In genomic region chr6:40882321-40882720, GRCh38 we compare ENCODE assay signal across 15 cellular contexts.
DNase-seq lines count a peak whose midpoint lies in the region; ATAC-seq, FAIRE-seq and TF ChIP-seq lines count a peak whose summit lies in the region.
"Had no signal": no experiment of that assay in that cellular context is flagged by ENCODE, and none has a peak within 500 bp of the region (broad histone marks: within the 10 kb centered on the region; RNA-seq: fewer than 3 reads in every experiment).

No MANE protein-coding gene starts in this region.

- no peak for TF ChIP-seq EP300 in HepG2 (IDR thresholded peaks at IDR 0.05; ENCODE audit: low read depth in 2 of 2, low read length in 2 of 2)
- no peak for TF ChIP-seq EP300 in HepG2 (CRISPR knock-in tag; IDR thresholded peaks at IDR 0.05; ENCODE audit: borderline replicate concordance)

- H3K36me3 ChIP-seq in HepG2 (replicated peaks in 1 of 2; ENCODE audit: control insufficient read depth in 1 of 2, insufficient read depth in 2 of 2, low read length in 2 of 2), result no peaks in the 10 kb centered on the region
- H3K36me3 ChIP-seq: BLaER1 treated with 17β-estradiol and CSF1 and Interleukin-3, amounts not matched to agents 10 nM and 100 nM; left lung; tibial artery had no signal

- DNase-seq in HEK293T (ENCODE audit: extremely low spot score) (peak; percentile 18), NCI-H128 (lab: John Stamatoyannopoulos, UW; ENCODE audit: unreplicated experiment) (peak; percentile 27), NCI-H510A treated with DMSO at 0.1 percent for 48 hours (lab: John Stamatoyannopoulos, UW) (peak; percentile 91), HepG2 (ENCODE audit: low spot score) (no peak)
- DNase-seq in stimulated activated naive CD8-positive, alpha-beta T cell treated with anti-CD3 and anti-CD28 coated beads, Interleukin-15, amount 100 ng/mL, for 72 hours, result no peak
- no peak for DNase-seq in activated T-cell treated with anti-CD3 and anti-CD28 coated beads, Interleukin-2, amount 50 U/mL, for 1 hour
- DNase-seq: activated CD8-positive, alpha-beta memory T cell treated with anti-CD3 and anti-CD28 coated beads, Interleukin-2, amount 50 U/mL, for 48 hours; anterior cingulate cortex; left lung; T1000; tibial artery had no signal

- no peak overlapping the region for H2AFZ ChIP-seq in HepG2 (ENCODE audit: low read length)
- H2AFZ ChIP-seq: parathyroid adenoma had no signal

- no TSS peak for BruUV-seq in HepG2 (replicated peaks; lab: Mats Ljungman, UMichigan)

- intact Hi-C loops in HepG2 (cut with micrococcal nuclease; ENCODE audit: unreplicated experiment), result no loop called here

- CTCF ChIA-PET in HEK293T (lab: Yijun Ruan, JAX), result no interaction called here
- CTCF ChIA-PET in HepG2 (lab: Yijun Ruan, JAX; ENCODE audit: low intra/inter-chr PET ratio, low total read pairs), result no interaction called here

- H3K27me3 Mint-ChIP-seq in stimulated activated naive CD8-positive, alpha-beta T cell treated with anti-CD3 and anti-CD28 coated beads, Interleukin-15, amount 100 ng/mL, for 72 hours, result peaks cover 22% of the 10 kb centered on the region

- no peaks in the 10 kb centered on the region for H3K9me3 ChIP-seq in HepG2 (ENCODE audit: low read length)
- H3K9me3 ChIP-seq: tibial artery had no signal

- no peak for TF ChIP-seq CTCF in HepG2 (CRISPR knock-in tag; IDR thresholded peaks at IDR 0.05)

- no peak for TF ChIP-seq RAD21 in HepG2 (CRISPR knock-in tag; IDR thresholded peaks at IDR 0.05)

- TF ChIP-seq POLR2A in HepG2 (IDR thresholded peaks at IDR 0.05; ENCODE audit: insufficient read depth in 1 of 2, low read depth in 2 of 2, low read length in 2 of 2), result no peak

- H3K4me2 ChIP-seq in HepG2 (ENCODE audit: low read depth, low read length), result no peak overlapping the region
- H3K4me2 ChIP-seq: smooth muscle cell had no signal

- H4K20me1 ChIP-seq in HepG2 (ENCODE audit: insufficient read depth, low read length), result no peaks in the 10 kb centered on the region
- H4K20me1 ChIP-seq: BLaER1 treated with 17β-estradiol and CSF1 and Interleukin-3, amounts not matched to agents 10 nM and 100 nM had no signal

- H3K27me3 ChIP-seq in HepG2 (ENCODE audit: control insufficient read depth in 1 of 2, insufficient read depth in 2 of 2, low read length in 2 of 2), result peaks cover 0 to 14% of the 10 kb centered on the region in 2 experiments; a peak in 3 of 5 replicates
- H3K27me3 ChIP-seq: BLaER1 treated with 17β-estradiol and CSF1 and Interleukin-3, amounts not matched to agents 10 nM and 100 nM; left lung had no signal

- POLR2A ChIA-PET in HEK293T (lab: Yijun Ruan, JAX) (no interaction called here), HepG2 (lab: Yijun Ruan, JAX) (no interaction called here)

- H3K4me1 Mint-ChIP-seq in stimulated activated naive CD8-positive, alpha-beta T cell treated with anti-CD3 and anti-CD28 coated beads, Interleukin-15, amount 100 ng/mL, for 72 hours, result peaks cover 11% of the 10 kb centered on the region

- no peak overlapping the region for H3K4me3 ChIP-seq in HepG2 (replicated peaks in 1 of 3; ENCODE audit: insufficient read depth in 1 of 3, low read depth in 2 of 3, low read length in 3 of 3)
- H3K4me3 ChIP-seq: BLaER1 treated with 17β-estradiol and CSF1 and Interleukin-3, amounts not matched to agents 10 nM and 100 nM; left lung; smooth muscle cell; tibial artery had no signal

- no peak overlapping the region for H3K4me3 Mint-ChIP-seq in stimulated activated naive CD8-positive, alpha-beta T cell treated with anti-CD3 and anti-CD28 coated beads, Interleukin-15, amount 100 ng/mL, for 72 hours

- peaks cover 5 to 6% of the 10 kb centered on the region in 2 donors for H3K9me3 Mint-ChIP-seq in stimulated activated naive CD8-positive, alpha-beta T cell treated with anti-CD3 and anti-CD28 coated beads, Interleukin-15, amount 100 ng/mL, for 72 hours

- no peak overlapping the region for H3K27ac ChIP-seq in HepG2 (ENCODE audit: extremely low read length, insufficient read depth, low read length)
- H3K27ac ChIP-seq: BLaER1 treated with 17β-estradiol and CSF1 and Interleukin-3, amounts not matched to agents 10 nM and 100 nM; left lung; parathyroid adenoma; tibial artery had no signal

- no peak overlapping the region for H3K9ac ChIP-seq in HepG2 (ENCODE audit: insufficient read depth, low read depth, low read length)
- H3K9ac ChIP-seq: BLaER1 treated with 17β-estradiol and CSF1 and Interleukin-3, amounts not matched to agents 10 nM and 100 nM; parathyroid adenoma had no signal

- FAIRE-seq in HepG2 (lab: Jason Lieb, UNC), result no peak

- in situ Hi-C loops in HepG2 (cut with HindIII; ENCODE audit: extremely low pct_ligation_motif_present, low pct_unique_long_range_greater_than_20kb), result no loop called here

- no peaks in the 10 kb centered on the region for H3K79me2 ChIP-seq in HepG2 (ENCODE audit: insufficient read depth, low read length)
- H3K79me2 ChIP-seq: parathyroid adenoma had no signal

- H3K27ac Mint-ChIP-seq in stimulated activated naive CD8-positive, alpha-beta T cell treated with anti-CD3 and anti-CD28 coated beads, Interleukin-15, amount 100 ng/mL, for 72 hours, result no peak overlapping the region

- ATAC-seq in HepG2 (peak; percentile 39), HG02852 (IDR thresholded peaks at IDR 0.05; ENCODE audit: unreplicated experiment) (no peak)
- ATAC-seq in stimulated activated naive CD8-positive, alpha-beta T cell treated with anti-CD3 and anti-CD28 coated beads, Interleukin-15, amount 100 ng/mL, for 72 hours, result no peak
- ATAC-seq: left lung had no signal

- 0% methylated on average over 1 of the region's 2 CpGs for WGBS in HepG2 (ENCODE audit: low lambda C conversion rate)

- H3K4me1 ChIP-seq in HepG2 (ENCODE audit: insufficient read depth, low read length), result peaks cover 24% of the 10 kb centered on the region
- H3K4me1 ChIP-seq: left lung, tibial artery had no signal

TF ChIP-seq in HEK293T, 16 proteins besides CTCF, POLR2A, EP300 and RAD21:
- TF ChIP-seq CTBP1 (IDR thresholded peaks at IDR 0.05; ENCODE audit: borderline replicate concordance), result no peak
- TF ChIP-seq PKNOX1 (IDR thresholded peaks at IDR 0.05), result peak; percentile 54
TF ChIP-seq in HEK293T: peak in this region for 1.

TF ChIP-seq in HepG2, 621 proteins besides CTCF, POLR2A, EP300 and RAD21:
- TF ChIP-seq FOXO1 (CRISPR knock-in tag; IDR thresholded peaks at IDR 0.05) (no peak), ZNF614 (CRISPR knock-in tag; IDR thresholded peaks at IDR 0.05; ENCODE audit: borderline replicate concordance) (no peak), JARID2 (CRISPR knock-in tag; IDR thresholded peaks at IDR 0.05; ENCODE audit: insufficient replicate concordance) (no peak), ZKSCAN8 (CRISPR knock-in tag; IDR thresholded peaks at IDR 0.05; ENCODE audit: borderline replicate concordance) (no peak), NAIF1 (CRISPR knock-in tag; IDR thresholded peaks at IDR 0.05; ENCODE audit: borderline replicate concordance) (no peak), ZNF160 (CRISPR knock-in tag; IDR thresholded peaks at IDR 0.05) (no peak), ZNF629 (CRISPR knock-in tag; conservative IDR thresholded peaks at IDR 0.05) (no peak), KDM1A (CRISPR knock-in tag; IDR thresholded peaks at IDR 0.05) (no peak), ZBTB1 (CRISPR knock-in tag; IDR thresholded peaks at IDR 0.05; ENCODE audit: borderline replicate concordance) (no peak), SYNCRIP (IDR thresholded peaks at IDR 0.05; ENCODE audit: insufficient read depth, low read depth, low read length) (no peak), ZBTB7B (CRISPR knock-in tag; IDR thresholded peaks at IDR 0.05) (no peak), DR1 (CRISPR knock-in tag; IDR thresholded peaks at IDR 0.05) (no peak), ZNF136 (CRISPR knock-in tag; IDR thresholded peaks at IDR 0.05; ENCODE audit: low read depth) (no peak), PLSCR1 (CRISPR knock-in tag; IDR thresholded peaks at IDR 0.05; ENCODE audit: borderline replicate concordance) (no peak), ETV6 (CRISPR knock-in tag; conservative IDR thresholded peaks at IDR 0.05) (no peak), ZNF3 (CRISPR knock-in tag; IDR thresholded peaks at IDR 0.05) (no peak), CEBPB (IDR thresholded peaks at IDR 0.05; ENCODE audit: borderline replicate concordance, low read depth, low read length) (no peak), SCMH1 (CRISPR knock-in tag; IDR thresholded peaks at IDR 0.05; ENCODE audit: borderline replicate concordance) (no peak)
- TF ChIP-seq, protein P1, sequence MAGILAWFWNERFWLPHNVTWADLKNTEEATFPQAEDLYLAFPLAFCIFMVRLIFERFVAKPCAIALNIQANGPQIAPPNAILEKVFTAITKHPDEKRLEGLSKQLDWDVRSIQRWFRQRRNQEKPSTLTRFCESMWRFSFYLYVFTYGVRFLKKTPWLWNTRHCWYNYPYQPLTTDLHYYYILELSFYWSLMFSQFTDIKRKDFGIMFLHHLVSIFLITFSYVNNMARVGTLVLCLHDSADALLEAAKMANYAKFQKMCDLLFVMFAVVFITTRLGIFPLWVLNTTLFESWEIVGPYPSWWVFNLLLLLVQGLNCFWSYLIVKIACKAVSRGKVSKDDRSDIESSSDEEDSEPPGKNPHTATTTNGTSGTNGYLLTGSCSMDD (CRISPR knock-in tag; IDR thresholded peaks at IDR 0.05), result no peak

Comparison
In these comparisons a context has a peak if more than half of its experiments do, and no peak if none do; other contexts are left out.
1. DNase-seq: peak in HEK293T (single experiment), NCI-H128 (single experiment) and NCI-H510A treated with DMSO at 0.1 percent for 48 hours (single experiment); none in HepG2 (single experiment), stimulated activated naive CD8-positive, alpha-beta T cell treated with anti-CD3 and anti-CD28 coated beads, Interleukin-15, amount 100 ng/mL, for 72 hours (0 of 2) and activated T-cell treated with anti-CD3 and anti-CD28 coated beads, Interleukin-2, amount 50 U/mL, for 1 hour (single experiment).